11 cellular contexts compared by ENCODE assay signal in the genomic region with DNA sequence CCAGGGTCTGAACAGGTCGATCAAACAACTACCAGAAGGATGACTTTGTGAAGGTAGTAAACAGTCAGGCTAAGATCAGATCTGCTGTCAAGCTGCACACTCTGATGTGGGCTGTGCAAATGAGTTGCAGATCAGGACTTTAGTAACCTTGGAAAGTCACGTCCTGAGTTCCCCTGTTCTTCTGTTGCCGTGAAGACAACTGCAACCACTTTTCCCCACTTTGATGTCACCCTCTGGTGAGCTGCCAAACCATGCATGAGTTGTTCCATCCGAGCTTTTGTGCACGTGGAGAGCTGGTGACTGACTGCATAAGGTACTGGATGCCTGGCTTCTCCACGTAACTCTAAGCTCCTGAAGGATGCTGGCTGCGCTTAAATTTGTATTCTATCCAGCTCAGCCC.
DNase-seq lines count a peak whose midpoint lies in the region; ATAC-seq and TF ChIP-seq lines count a peak whose summit lies in the region.
"Had no signal": no experiment of that assay in that cellular context is flagged by ENCODE, and none has a peak within 500 bp of the region (broad histone marks: within the 10 kb centered on the region; RNA-seq: fewer than 3 reads in every experiment).

No MANE protein-coding gene starts in this region.

- H3K27me3 ChIP-seq in right cardiac atrium (ENCODE audit: control insufficient read depth, insufficient read depth) (no peaks in the 10 kb centered on the region), thyroid gland (no peaks in the 10 kb centered on the region), GM23338 (ENCODE audit: insufficient read depth) (no peaks in the 10 kb centered on the region)

- ATAC-seq in left ventricle myocardium superior (peak; percentile 30), right cardiac atrium (no peak), HG03280 (IDR thresholded peaks at IDR 0.05; ENCODE audit: unreplicated experiment) (no peak), GM21723 (IDR thresholded peaks at IDR 0.05; ENCODE audit: unreplicated experiment) (no peak), GM23338 (no peak)

- H3K36me3 Mint-ChIP-seq in GM23338 (ENCODE audit: low read depth) = 0 out of 3 replicates have a peak, but pooled peaks cover 4% of the 10 kb centered on the region
- H3K36me3 Mint-ChIP-seq: immature natural killer cell had no signal

- H3F3A ChIP-seq in GM23338 (replicated peaks; ENCODE audit: low read depth) = no peaks in the 10 kb centered on the region

- no peak overlapping the region for H3K27ac ChIP-seq in right cardiac atrium (ENCODE audit: low read length)
- no peak overlapping the region for H3K27ac ChIP-seq in thyroid gland
- no peak overlapping the region for H3K27ac ChIP-seq in GM23338 (ENCODE audit: low read depth)
- H3K27ac ChIP-seq: RWPE1 had no signal

- no peaks in the 10 kb centered on the region for H3K79me2 ChIP-seq in GM23338 (replicated peaks; ENCODE audit: insufficient read depth)

- no peaks in the 10 kb centered on the region for H3K4me1 Mint-ChIP-seq in GM23338
- H3K4me1 Mint-ChIP-seq: immature natural killer cell had no signal

- H3K9me3 Mint-ChIP-seq in GM23338 = peaks cover 12% of the 10 kb centered on the region; the same call in 2 of the 3 replicates

- DNase-seq in left ventricle myocardium superior (no peak), right cardiac atrium (no peak), kidney glomerular epithelial cell (lab: John Stamatoyannopoulos, UW) (peak; percentile 2), thyroid gland (peak; percentile 83 to 93), GM23338 (ENCODE audit: low spot score) (no peak)
- peak; percentile 17 to 31 for DNase-seq in activated CD4-positive, alpha-beta T cell treated with anti-CD3 and anti-CD28 coated beads, Interleukin-2, amount 50 U/mL, for 4 hours
- DNase-seq: amniotic stem cell, immature natural killer cell had no signal

- TF ChIP-seq POLR2A in thyroid gland (IDR thresholded peaks at IDR 0.05) = no peak

- no peaks in the 10 kb centered on the region for H3K36me3 ChIP-seq in thyroid gland
- H3K36me3 ChIP-seq in GM23338 (ENCODE audit: insufficient read depth) = no peaks in the 10 kb centered on the region

- H3K4me1 ChIP-seq in right cardiac atrium (ENCODE audit: control insufficient read depth, insufficient read depth, low read length) = no peaks in the 10 kb centered on the region
- H3K4me1 ChIP-seq in thyroid gland = peaks cover 17 to 33% of the 10 kb centered on the region in 2 donors
- H3K4me1 ChIP-seq in GM23338 (ENCODE audit: insufficient read depth) = no peaks in the 10 kb centered on the region

- 0 out of 2 replicates have a peak, but pooled peaks cover 5% of the 10 kb centered on the region for H3K9me2 ChIP-seq in GM23338 (ENCODE audit: insufficient read depth)

- H3K27me3 Mint-ChIP-seq in GM23338 (ENCODE audit: insufficient read depth, low read depth, poor library complexity) = no peaks in the 10 kb centered on the region

- no peak overlapping the region for H3K4me3 Mint-ChIP-seq in GM23338
- H3K4me3 Mint-ChIP-seq: immature natural killer cell had no signal

- TF ChIP-seq CTCF in thyroid gland (IDR thresholded peaks at IDR 0.05) = no peak
- no peak for TF ChIP-seq CTCF in GM23338 (conservative IDR thresholded peaks at IDR 0.05; ENCODE audit: low read depth in 2 of 2)

- H3K9me3 ChIP-seq in right cardiac atrium (ENCODE audit: control insufficient read depth, low read length) (no peaks in the 10 kb centered on the region), thyroid gland (no peaks in the 10 kb centered on the region)

- H2AFZ ChIP-seq in GM23338 = no peak overlapping the region

- no peak overlapping the region for H3K27ac Mint-ChIP-seq in GM23338
- H3K27ac Mint-ChIP-seq: immature natural killer cell had no signal

- H3K4me2 ChIP-seq in GM23338 = no peak overlapping the region

- WGBS in right cardiac atrium = 66% methylated on average over 7 of the region's 7 CpGs
- 33 to 46% methylated on average over 6 to 7 of the region's 7 CpGs for WGBS in thyroid gland, 2 donors

- intact Hi-C loops in left ventricle myocardium superior (cut with micrococcal nuclease) (no loop called here), right cardiac atrium (cut with DNase I) (no loop called here), thyroid gland (cut with DNase I) (no loop called here)

- no peaks in the 10 kb centered on the region for H4K20me1 ChIP-seq in GM23338 (replicated peaks; ENCODE audit: insufficient read depth)

- H3K4me3 ChIP-seq in right cardiac atrium (ENCODE audit: low read length) (no peak overlapping the region), thyroid gland (replicated peaks in 1 of 3) (no peak overlapping the region), GM23338 (no peak overlapping the region)

TF ChIP-seq in GM23338, 12 proteins besides CTCF, POLR2A, EP300 and RAD21:
- TF ChIP-seq EZH2 (IDR thresholded peaks at IDR 0.05; ENCODE audit: low read depth, unreplicated experiment) = no peak
- no peak for TF ChIP-seq JUNB (IDR thresholded peaks at IDR 0.05; ENCODE audit: unreplicated experiment)
- no peak for TF ChIP-seq ZNF114 (CRISPR knock-in tag; IDR thresholded peaks at IDR 0.05)

Comparison
In these comparisons a context has a peak if more than half of its experiments do, and no peak if none do; other contexts are left out.
1. DNase-seq: peak in activated CD4-positive, alpha-beta T cell treated with anti-CD3 and anti-CD28 coated beads, Interleukin-2, amount 50 U/mL, for 4 hours (2 of 2), kidney glomerular epithelial cell (single experiment) and thyroid gland (2 of 2); none in left ventricle myocardium superior (single experiment), right cardiac atrium (0 of 3) and GM23338 (single experiment).